ENCODE assay signal across 23 cellular contexts in the genomic region with DNA sequence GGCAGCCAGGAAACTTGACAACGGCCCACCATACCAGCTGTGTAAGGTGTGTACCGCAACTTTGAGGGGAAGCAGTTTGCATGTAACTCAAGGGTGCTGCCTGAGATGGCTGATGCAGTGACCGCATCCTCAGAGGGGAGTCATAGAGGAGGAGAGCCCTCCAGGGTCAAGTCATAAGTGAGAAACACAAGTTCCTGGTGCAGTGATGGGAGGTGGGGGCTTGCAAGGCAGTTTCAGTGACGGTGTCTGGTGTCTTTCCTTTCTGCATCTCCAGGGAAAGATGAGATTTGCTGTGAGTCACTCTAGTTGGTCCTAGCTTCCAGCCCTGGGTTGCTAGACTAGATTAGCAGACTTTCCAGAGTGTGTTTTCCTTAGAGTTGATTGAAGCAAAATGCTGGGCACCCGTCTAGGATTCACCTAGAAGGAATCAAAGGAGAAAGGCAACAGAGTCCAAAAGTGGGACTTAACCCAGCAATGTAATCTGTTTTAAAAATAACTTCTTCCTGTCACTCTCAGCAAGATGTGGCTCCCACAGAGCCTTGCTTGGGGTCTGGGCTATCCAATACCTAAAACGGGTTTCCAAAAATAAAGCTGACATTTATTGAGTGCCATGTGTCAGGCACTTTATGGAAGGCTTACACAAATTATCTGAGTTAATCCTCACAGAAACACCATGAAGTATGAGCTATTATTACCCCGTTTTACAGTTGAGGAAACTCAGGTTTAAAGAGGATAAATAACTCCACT.
A peak's percentile ranks its signal among the peaks of the same experiment; 100 is the strongest.
DNase-seq lines count a peak whose midpoint lies in the region; ATAC-seq and TF ChIP-seq lines count a peak whose summit lies in the region.
"Had no signal": no experiment of that assay in that cellular context is flagged by ENCODE, and none has a peak within 500 bp of the region (broad histone marks: within the 10 kb centered on the region; RNA-seq: fewer than 3 reads in every experiment).

No MANE protein-coding gene starts in this region.

- ATAC-seq in left lung, result no peak
- ATAC-seq: naive thymus-derived CD8-positive, alpha-beta T cell had no signal

- no peak overlapping the region for H2AK5ac ChIP-seq in mesenchymal stem cell (ENCODE audit: low read length, severe bottlenecking)

- no peak overlapping the region for H3K23ac ChIP-seq in mesenchymal stem cell (ENCODE audit: low read length in 2 of 2)

- H3K4me2 ChIP-seq in PC-9, result peak overlapping the region; percentile 13; the same call in 1 of the 2 replicates
- H3K4me2 ChIP-seq in mesenchymal stem cell (ENCODE audit: low read length, poor library complexity, severe bottlenecking), result no peak overlapping the region

- no peaks in the 10 kb centered on the region for H4K20me1 ChIP-seq in PC-9 (ENCODE audit: insufficient read depth)

- H2AFZ ChIP-seq in PC-9, result no peak overlapping the region
- H2AFZ ChIP-seq in mesenchymal stem cell (ENCODE audit: low read depth, low read length), result no peak overlapping the region

- H3K36me3 ChIP-seq in A673 (ENCODE audit: insufficient read depth, low read length, poor library complexity, severe bottlenecking), result no peaks in the 10 kb centered on the region
- H3K36me3 ChIP-seq in PC-9 (ENCODE audit: low read depth), result no peaks in the 10 kb centered on the region
- no peaks in the 10 kb centered on the region for H3K36me3 ChIP-seq in mesenchymal stem cell (ENCODE audit: control insufficient read depth in 1 of 2, insufficient read depth in 2 of 2, low read depth in 1 of 2, low read length in 2 of 2)
- H3K36me3 ChIP-seq in left lung, result no peaks in the 10 kb centered on the region
- H3K36me3 ChIP-seq in stomach, result no peaks in the 10 kb centered on the region
- H3K36me3 ChIP-seq: ascending aorta, esophagus squamous epithelium, pancreas, uterus had no signal

- H3K79me1 ChIP-seq in mesenchymal stem cell (replicated peaks; ENCODE audit: low read length, poor library complexity, severe bottlenecking), result no peaks in the 10 kb centered on the region

- peak overlapping the region; percentile 74 for H4K91ac ChIP-seq in mesenchymal stem cell (ENCODE audit: low read length)

- H3K4me3 ChIP-seq in A673 (ENCODE audit: low read depth, low read length, poor library complexity, severe bottlenecking), result no peak overlapping the region
- H3K4me3 ChIP-seq in PC-9, result no peak overlapping the region
- no peak overlapping the region for H3K4me3 ChIP-seq in mesenchymal stem cell (ENCODE audit: insufficient read depth in 1 of 2, low read depth in 1 of 2, low read length in 2 of 2)
- H3K4me3 ChIP-seq in left lung, result no peak overlapping the region
- no peak overlapping the region for H3K4me3 ChIP-seq in stomach
- H3K4me3 ChIP-seq: ascending aorta, esophagus squamous epithelium, pancreas, uterus had no signal

- H2BK120ac ChIP-seq in mesenchymal stem cell (ENCODE audit: low read depth, low read length), result peak overlapping the region; percentile 27

- peak overlapping the region in 1 of 2 experiments; percentile 72 for H3K18ac ChIP-seq in mesenchymal stem cell (ENCODE audit: low read depth in 1 of 2, low read length in 2 of 2)

- CTCF ChIA-PET in A673 (lab: Charles Lee) (no interaction called here), PC-9 (lab: Charles Lee) (no interaction called here)
- CTCF ChIA-PET in activated CD4-positive, alpha-beta memory T cell treated with anti-CD3 and anti-CD28 coated beads, Interleukin-2, amount 10 ng/mL, durations not matched to agents 7 days and 5 days (lab: Charles Lee), result interaction anchor here (1.6 kb wide), 1 partner anchor 30 kb away, joined by 3 read pairs; no protein-coding TSS in a partner anchor

- TF ChIP-seq POLR2A in stomach (IDR thresholded peaks at IDR 0.05), result no peak

- no peak overlapping the region for H3K4me3 Mint-ChIP-seq in activated CD4-positive, alpha-beta memory T cell treated with anti-CD3 and anti-CD28 coated beads, Interleukin-2, amount 10 ng/mL, durations not matched to agents 7 days and 5 days
- H3K4me3 Mint-ChIP-seq: activated naive CD4-positive, alpha-beta T cell treated with anti-CD3 and anti-CD28 coated beads, Interleukin-2, amount 50 U/mL, for 24 hours; activated T-helper 1 cell treated with anti-CD3 and anti-CD28 coated beads, Interleukin-12 subunit alpha, Interleukin-12 subunit beta, Interleukin-2, Interleukin-4 antibody, amounts not matched to agents 30 ng/mL and 10 ng/mL and 1 ng/mL, durations not matched to agents 14 hours and 24 hours and 36 hours; memory B cell had no signal

- peak overlapping the region in 1 of 2 experiments; percentile 86 for H3K14ac ChIP-seq in mesenchymal stem cell (ENCODE audit: low read length in 2 of 2)

- no peak overlapping the region for H4K8ac ChIP-seq in mesenchymal stem cell (ENCODE audit: low read length)

- peak overlapping the region in 1 of 2 experiments; percentile 45 for H2BK12ac ChIP-seq in mesenchymal stem cell (ENCODE audit: low read length in 2 of 2)

- peaks cover 15% of the 10 kb centered on the region for H3K4me1 Mint-ChIP-seq in activated CD4-positive, alpha-beta memory T cell treated with anti-CD3 and anti-CD28 coated beads, Interleukin-2, amount 10 ng/mL, durations not matched to agents 7 days and 5 days
- H3K4me1 Mint-ChIP-seq: memory B cell had no signal

- peak overlapping the region; percentile 11 for H3K27ac ChIP-seq in A673 (ENCODE audit: low read depth, low read length, poor library complexity, severe bottlenecking)
- H3K27ac ChIP-seq in PC-9, result no peak overlapping the region
- H3K27ac ChIP-seq in mesenchymal stem cell (ENCODE audit: low read length, poor library complexity, severe bottlenecking), result no peak overlapping the region
- no peak overlapping the region for H3K27ac ChIP-seq in left lung
- H3K27ac ChIP-seq in stomach, result peak overlapping the region in 2 of 5 donors; percentile 43 to 61
- H3K27ac ChIP-seq: pancreas, uterus had no signal

- no peak overlapping the region for H2BK5ac ChIP-seq in mesenchymal stem cell (ENCODE audit: low read depth, low read length, poor library complexity, severe bottlenecking)

- peaks cover 7% of the 10 kb centered on the region; the same call in 1 of the 2 replicates for H3F3A ChIP-seq in PC-9 (ENCODE audit: insufficient read depth, low read depth)

- BruUV-seq in A673 (replicated peaks; lab: Mats Ljungman, UMichigan) (no TSS peak), PC-9 (replicated peaks; lab: Mats Ljungman, UMichigan) (no TSS peak)

- TF ChIP-seq EP300 in stomach (IDR thresholded peaks at IDR 0.05), result no peak

- H3K9me3 Mint-ChIP-seq in activated CD4-positive, alpha-beta memory T cell treated with anti-CD3 and anti-CD28 coated beads, Interleukin-2, amount 10 ng/mL, durations not matched to agents 7 days and 5 days, result no peaks in the 10 kb centered on the region
- H3K9me3 Mint-ChIP-seq: activated naive CD4-positive, alpha-beta T cell treated with anti-CD3 and anti-CD28 coated beads, Interleukin-2, amount 50 U/mL, for 24 hours; activated T-helper 1 cell treated with anti-CD3 and anti-CD28 coated beads, Interleukin-12 subunit alpha, Interleukin-12 subunit beta, Interleukin-2, Interleukin-4 antibody, amounts not matched to agents 30 ng/mL and 10 ng/mL and 1 ng/mL, durations not matched to agents 14 hours and 24 hours and 36 hours; CD4-positive, CD25-positive, alpha-beta regulatory T cell; memory B cell; naive thymus-derived CD8-positive, alpha-beta T cell had no signal

- H3K9me2 ChIP-seq in PC-9 (ENCODE audit: insufficient read depth), result no peaks in the 10 kb centered on the region

- no peaks in the 10 kb centered on the region for H3K9me3 ChIP-seq in A673 (ENCODE audit: low read depth, low read length, poor library complexity, severe bottlenecking)
- H3K9me3 ChIP-seq in PC-9 (ENCODE audit: insufficient read depth, low read depth), result no peaks in the 10 kb centered on the region
- no peaks in the 10 kb centered on the region for H3K9me3 ChIP-seq in mesenchymal stem cell (ENCODE audit: control insufficient read depth, low read length)
- H3K9me3 ChIP-seq in left lung, result no peaks in the 10 kb centered on the region
- no peaks in the 10 kb centered on the region for H3K9me3 ChIP-seq in stomach
- H3K9me3 ChIP-seq: ascending aorta, esophagus squamous epithelium, pancreas, uterus had no signal

- H2BK15ac ChIP-seq in mesenchymal stem cell (ENCODE audit: low read depth, poor library complexity, severe bottlenecking), result peak overlapping the region; percentile 19

- 80% methylated on average over 6 of the region's 7 CpGs for WGBS in mesenchymal stem cell
- 63 to 88% (median 67%) methylated on average over 7 of the region's 7 CpGs for WGBS in stomach, 5 donors

- intact Hi-C loops in A673 (cut with micrococcal nuclease; ENCODE audit: unreplicated experiment) (no loop called here), PC-9 (cut with micrococcal nuclease; ENCODE audit: unreplicated experiment) (no loop called here), left lung (cut with DNase I) (no loop called here), stomach (cut with DNase I; ENCODE audit: low total_unique reads) (no loop called here)

- no peaks in the 10 kb centered on the region for H3K79me2 ChIP-seq in PC-9 (ENCODE audit: low read depth)

- peaks cover 6% of the 10 kb centered on the region for H3K27me3 Mint-ChIP-seq in activated CD4-positive, alpha-beta memory T cell treated with anti-CD3 and anti-CD28 coated beads, Interleukin-2, amount 10 ng/mL, durations not matched to agents 7 days and 5 days

- H3K4ac ChIP-seq in mesenchymal stem cell (ENCODE audit: low read depth in 1 of 2, low read length in 2 of 2), result no peak overlapping the region

- no peak for TF ChIP-seq CTCF in A673 (conservative IDR thresholded peaks at IDR 0.05; ENCODE audit: low read depth, low read length)
- no peak for TF ChIP-seq CTCF in PC-9 (conservative IDR thresholded peaks at IDR 0.05)
- no peak for TF ChIP-seq CTCF in left lung (IDR thresholded peaks at IDR 0.05)
- no peak for TF ChIP-seq CTCF in stomach (IDR thresholded peaks at IDR 0.05)

- no peak overlapping the region for H3K9ac ChIP-seq in mesenchymal stem cell (ENCODE audit: low read length)

- POLR2A ChIA-PET in A673 (lab: Charles Lee; ENCODE audit: low non-redundant PET), result no interaction called here
- POLR2A ChIA-PET in PC-9 (lab: Charles Lee; ENCODE audit: unreplicated experiment), result no interaction called here
- POLR2A ChIA-PET in activated CD4-positive, alpha-beta memory T cell treated with anti-CD3 and anti-CD28 coated beads, Interleukin-2, amount 10 ng/mL, durations not matched to agents 7 days and 5 days (lab: Charles Lee), result no interaction called here

- peaks cover 49% of the 10 kb centered on the region for H3K4me1 ChIP-seq in A673 (ENCODE audit: insufficient read depth, low read length, poor library complexity, severe bottlenecking)
- peaks cover 30% of the 10 kb centered on the region for H3K4me1 ChIP-seq in PC-9 (replicated peaks; ENCODE audit: insufficient read depth)
- H3K4me1 ChIP-seq in mesenchymal stem cell (ENCODE audit: control insufficient read depth, insufficient read depth, low read depth, low read length), result no peaks in the 10 kb centered on the region
- H3K4me1 ChIP-seq in left lung, result peaks cover 0 to 10% of the 10 kb centered on the region in 2 donors
- H3K4me1 ChIP-seq in stomach, result peaks cover 13 to 37% (median 25%) of the 10 kb centered on the region in 4 donors
- H3K4me1 ChIP-seq: pancreas, uterus had no signal

- DNase-seq in A673 (ENCODE audit: low spot score), result peak; percentile 35
- DNase-seq in EH (ENCODE audit: low read depth), result peak; percentile 7
- DNase-seq in PC-9, result no peak
- peak; percentile 27 for DNase-seq in mesenchymal stem cell
- DNase-seq in activated CD4-positive, alpha-beta memory T cell treated with anti-CD3 and anti-CD28 coated beads, Interleukin-2, amount 10 ng/mL, durations not matched to agents 7 days and 5 days, result no peak
- no peak for DNase-seq in GM19240 (ENCODE audit: insufficient read length, low spot score)
- DNase-seq in left lung, result no peak
- DNase-seq in stomach, result no peak
- DNase-seq: activated CD4-positive, alpha-beta T cell treated with anti-CD3 and anti-CD28 coated beads for 1 hour; CD4-positive, CD25-positive, alpha-beta regulatory T cell; effector memory CD4-positive, alpha-beta T cell; esophagus squamous epithelium; KBM-7; MV-4-11; naive thymus-derived CD8-positive, alpha-beta T cell; NCI-H187 treated with DMSO at 0.1 percent for 48 hours; NCI-H774; pancreas; uterus had no signal

- no peak overlapping the region for H3K27ac Mint-ChIP-seq in activated CD4-positive, alpha-beta memory T cell treated with anti-CD3 and anti-CD28 coated beads, Interleukin-2, amount 10 ng/mL, durations not matched to agents 7 days and 5 days
- H3K27ac Mint-ChIP-seq: activated T-helper 1 cell treated with anti-CD3 and anti-CD28 coated beads, Interleukin-12 subunit alpha, Interleukin-12 subunit beta, Interleukin-2, Interleukin-4 antibody, amounts not matched to agents 30 ng/mL and 10 ng/mL and 1 ng/mL, durations not matched to agents 14 hours and 24 hours and 36 hours; memory B cell; naive thymus-derived CD8-positive, alpha-beta T cell had no signal

- H3K27me3 ChIP-seq in A673 (replicated peaks; ENCODE audit: insufficient read depth, low read depth, low read length, poor library complexity), result no peaks in the 10 kb centered on the region
- no peaks in the 10 kb centered on the region for H3K27me3 ChIP-seq in PC-9 (ENCODE audit: insufficient read depth, low read depth)
- peaks cover 0 to 9% of the 10 kb centered on the region in 2 experiments for H3K27me3 ChIP-seq in mesenchymal stem cell (ENCODE audit: control insufficient read depth in 1 of 2, insufficient read depth in 1 of 2, low read length in 2 of 2)
- H3K27me3 ChIP-seq in left lung, result no peaks in the 10 kb centered on the region
- H3K27me3 ChIP-seq in stomach, result peaks cover 0 to 4% (median 0%) of the 10 kb centered on the region in 3 donors
- H3K27me3 ChIP-seq: ascending aorta, pancreas, uterus had no signal

- no peaks in the 10 kb centered on the region for H3K36me3 Mint-ChIP-seq in activated CD4-positive, alpha-beta memory T cell treated with anti-CD3 and anti-CD28 coated beads, Interleukin-2, amount 10 ng/mL, durations not matched to agents 7 days and 5 days (ENCODE audit: low read depth)
- H3K36me3 Mint-ChIP-seq: activated naive CD4-positive, alpha-beta T cell treated with anti-CD3 and anti-CD28 coated beads, Interleukin-2, amount 50 U/mL, for 24 hours; CD4-positive, CD25-positive, alpha-beta regulatory T cell; memory B cell; naive thymus-derived CD8-positive, alpha-beta T cell had no signal

Comparison
In these comparisons a context has a peak if more than half of its experiments do, and no peak if none do; other contexts are left out.
1. DNase-seq: peak in A673 (single experiment), EH (single experiment) and mesenchymal stem cell (single experiment); none in PC-9 (0 of 2), activated CD4-positive, alpha-beta memory T cell treated with anti-CD3 and anti-CD28 coated beads, Interleukin-2, amount 10 ng/mL, durations not matched to agents 7 days and 5 days (single experiment), GM19240 (single experiment), left lung (0 of 2) and stomach (single experiment).